In the genomic region with DNA sequence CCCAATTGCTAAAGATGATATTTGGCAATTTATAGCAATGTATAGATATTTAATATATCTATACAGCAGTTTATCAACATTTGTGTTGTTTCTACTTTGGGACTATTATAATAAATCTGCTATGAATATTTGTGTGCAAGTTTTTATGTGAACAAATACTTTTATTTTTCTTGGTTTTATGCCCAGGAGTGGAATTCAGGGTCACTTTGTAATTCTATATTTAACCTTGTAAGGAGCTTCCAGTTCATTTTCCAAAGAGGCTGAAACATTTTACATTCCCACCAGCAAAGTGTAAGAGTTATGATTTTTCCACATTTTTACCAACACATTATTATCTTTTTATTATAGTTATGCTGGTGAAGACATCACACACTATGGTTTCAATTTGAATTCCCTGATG, we compare ENCODE assay signal across 29 cellular contexts.
"Had no signal": no experiment of that assay in that cellular context is flagged by ENCODE, and none has a peak within 500 bp of the region (broad histone marks: within the 10 kb centered on the region; RNA-seq: fewer than 3 reads in every experiment).

No MANE protein-coding gene starts in this region.

- H3K4me3 ChIP-seq: adrenal gland, esophagus squamous epithelium had no signal

- DNase-seq: activated B cell treated with CpG ODN at 0.5 μM for 24 hours; activated CD4-positive, alpha-beta T cell treated with anti-CD3 and anti-CD28 coated beads for 48 hours; activated CD4-positive, alpha-beta T cell treated with anti-CD3 and anti-CD28 coated beads, Interleukin-2, amount 50 U/mL, for 1 hour; activated CD4-positive, alpha-beta T cell treated with anti-CD3 and anti-CD28 coated beads, Interleukin-2, amount 50 U/mL, for 48 hours; activated CD8-positive, alpha-beta memory T cell treated with anti-CD3 and anti-CD28 coated beads for 24 hours; activated CD8-positive, alpha-beta T cell treated with anti-CD3 and anti-CD28 coated beads for 36 hours; activated effector memory CD4-positive, alpha-beta T cell treated with Interleukin-2 at 50 U/mL for 16 hours; activated gamma-delta T cell treated with Interleukin-2 at 50 U/mL for 16 hours; activated naive CD4-positive, alpha-beta T cell treated with anti-CD3 and anti-CD28 coated beads, Interleukin-2, amount 50 U/mL, for 16 hours; activated naive CD4-positive, alpha-beta T cell treated with Interleukin-2 at 50 U/mL for 16 hours; activated T-cell treated with anti-CD3 and anti-CD28 coated beads, Interleukin-2, amount 50 U/mL, for 4 hours; adrenal gland; amygdala; aorta; cortex of kidney; dermis blood vessel endothelial cell; effector CD4-positive, alpha-beta T cell; effector memory CD8-positive, alpha-beta T cell; esophagus squamous epithelium; foreskin fibroblast; head of caudate nucleus; hypothalamus; T-cell; T-helper 9 cell; WERI-Rb-1 had no signal

- ATAC-seq: activated CD4-positive, CD25-positive, alpha-beta regulatory T cell treated with anti-CD3 and anti-CD28 coated beads, Interleukin-2, amount 50 U/mL, for 24 hours; activated CD8-positive, alpha-beta T cell treated with anti-CD3 and anti-CD28 coated beads for 36 hours; activated T-cell treated with anti-CD3 and anti-CD28 coated beads, Interleukin-2, amount 50 U/mL, for 4 hours; activated T-helper 17 cell treated with anti-CD3 and anti-CD28 coated beads, Interleukin-2, amount 50 U/mL, for 72 hours; effector memory CD8-positive, alpha-beta T cell; T-cell had no signal

- FAIRE-seq: bronchial epithelial cell, colon had no signal
